In the genomic region with DNA sequence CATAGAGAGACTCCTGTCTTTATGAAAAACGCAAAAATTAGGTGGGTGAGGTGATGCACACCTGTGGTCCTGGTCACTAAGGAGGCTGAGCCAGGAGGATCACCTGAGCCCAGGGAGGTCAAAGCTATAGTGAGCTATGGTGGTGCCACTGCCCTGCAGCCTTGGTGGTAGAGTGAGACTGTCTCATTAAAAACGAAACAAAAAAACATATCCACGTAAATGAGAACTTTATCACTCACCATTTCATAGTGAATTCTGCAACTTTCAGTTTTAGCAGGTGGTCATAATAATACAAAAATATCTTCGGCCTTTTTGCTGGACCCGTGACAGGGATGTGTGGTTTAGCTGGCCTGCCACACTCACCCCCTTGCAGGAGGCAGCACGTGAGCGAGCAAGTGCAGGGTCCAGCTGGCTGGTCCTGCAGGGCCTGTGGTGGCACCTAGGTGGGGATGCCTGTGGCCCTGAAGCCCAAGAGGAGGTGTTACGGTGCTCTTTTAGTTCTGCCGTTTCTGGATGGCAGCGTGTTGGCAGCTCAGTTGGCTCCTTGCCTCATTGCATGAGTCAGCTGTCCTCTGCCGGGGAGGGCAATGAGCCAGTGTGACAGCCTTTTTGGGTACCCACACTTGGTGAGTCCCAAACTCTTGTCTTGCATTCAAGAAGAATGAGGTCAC, we compare ENCODE assay signal across 10 cellular contexts.
A peak's percentile ranks its signal among the peaks of the same experiment; 100 is the strongest.
DNase-seq lines count a peak whose midpoint lies in the region; ATAC-seq and TF ChIP-seq lines count a peak whose summit lies in the region.
"Had no signal": no experiment of that assay in that cellular context is flagged by ENCODE, and none has a peak within 500 bp of the region (broad histone marks: within the 10 kb centered on the region; RNA-seq: fewer than 3 reads in every experiment).

No MANE protein-coding gene starts in this region.

- no peaks in the 10 kb centered on the region for H3K36me3 Mint-ChIP-seq in activated naive CD8-positive, alpha-beta T cell treated with anti-CD3 and anti-CD28 coated beads, Interleukin-2, amount 10 ng/mL, durations not matched to agents 7 days and 5 days
- H3K36me3 Mint-ChIP-seq in activated naive CD8-positive, alpha-beta T cell treated with anti-CD3 and anti-CD28 coated beads for 36 hours: no peaks in the 10 kb centered on the region

- 43 to 64% methylated on average over 10 to 11 of the region's 11 CpGs for WGBS in upper lobe of left lung, 2 donors

- no peak for TF ChIP-seq POLR2A in upper lobe of left lung (IDR thresholded peaks at IDR 0.05)

- H3K27ac Mint-ChIP-seq in activated naive CD8-positive, alpha-beta T cell treated with anti-CD3 and anti-CD28 coated beads, Interleukin-2, amount 10 ng/mL, durations not matched to agents 7 days and 5 days: no peak overlapping the region
- no peak overlapping the region for H3K27ac Mint-ChIP-seq in activated naive CD8-positive, alpha-beta T cell treated with anti-CD3 and anti-CD28 coated beads for 36 hours
- H3K27ac Mint-ChIP-seq: stimulated activated naive CD8-positive, alpha-beta T cell treated with anti-CD3 and anti-CD28 coated beads, Interleukin-15, Interleukin-2, amounts not matched to agents 100 ng/mL and 50 ng/mL, for 24 hours had no signal

- no peaks in the 10 kb centered on the region for H3K27me3 Mint-ChIP-seq in activated naive CD8-positive, alpha-beta T cell treated with anti-CD3 and anti-CD28 coated beads, Interleukin-2, amount 10 ng/mL, durations not matched to agents 7 days and 5 days
- peaks cover 4% of the 10 kb centered on the region for H3K27me3 Mint-ChIP-seq in activated naive CD8-positive, alpha-beta T cell treated with anti-CD3 and anti-CD28 coated beads for 36 hours
- H3K27me3 Mint-ChIP-seq: stimulated activated naive CD8-positive, alpha-beta T cell treated with anti-CD3 and anti-CD28 coated beads, Interleukin-15, Interleukin-2, amounts not matched to agents 100 ng/mL and 50 ng/mL, for 24 hours had no signal

- peak overlapping the region; percentile 11 for H3K4me3 Mint-ChIP-seq in activated naive CD8-positive, alpha-beta T cell treated with anti-CD3 and anti-CD28 coated beads, Interleukin-2, amount 10 ng/mL, durations not matched to agents 7 days and 5 days
- no peak overlapping the region for H3K4me3 Mint-ChIP-seq in activated naive CD8-positive, alpha-beta T cell treated with anti-CD3 and anti-CD28 coated beads for 36 hours
- H3K4me3 Mint-ChIP-seq: stimulated activated naive CD8-positive, alpha-beta T cell treated with anti-CD3 and anti-CD28 coated beads, Interleukin-15, Interleukin-2, amounts not matched to agents 100 ng/mL and 50 ng/mL, for 24 hours had no signal

- peaks cover 2% of the 10 kb centered on the region for H3K4me1 Mint-ChIP-seq in activated naive CD8-positive, alpha-beta T cell treated with anti-CD3 and anti-CD28 coated beads, Interleukin-2, amount 10 ng/mL, durations not matched to agents 7 days and 5 days
- H3K4me1 Mint-ChIP-seq in activated naive CD8-positive, alpha-beta T cell treated with anti-CD3 and anti-CD28 coated beads for 36 hours: peaks cover 2% of the 10 kb centered on the region

- H3K27ac ChIP-seq in upper lobe of left lung: no peak overlapping the region
- H3K27ac ChIP-seq in ascending aorta: no peak overlapping the region
- H3K27ac ChIP-seq: parathyroid adenoma had no signal

- H3K4me3 ChIP-seq in upper lobe of left lung: no peak overlapping the region
- peak overlapping the region in 1 of 2 donors; percentile 44 for H3K4me3 ChIP-seq in ascending aorta

- POLR2A ChIA-PET in activated naive CD8-positive, alpha-beta T cell treated with anti-CD3 and anti-CD28 coated beads, Interleukin-2, amount 10 ng/mL, durations not matched to agents 7 days and 5 days (lab: Charles Lee): no interaction called here

- TF ChIP-seq CTCF in upper lobe of left lung (IDR thresholded peaks at IDR 0.05) (no peak), ascending aorta (IDR thresholded peaks at IDR 0.05) (no peak)

- intact Hi-C loops in left ventricle myocardium superior (cut with micrococcal nuclease) (no loop called here), ascending aorta (cut with DNase I) (no loop called here)

- H3K36me3 ChIP-seq in upper lobe of left lung: no peaks in the 10 kb centered on the region
- H3K36me3 ChIP-seq in ascending aorta: no peaks in the 10 kb centered on the region

- H3K4me1 ChIP-seq in upper lobe of left lung: no peaks in the 10 kb centered on the region
- H3K4me1 ChIP-seq in ascending aorta: no peaks in the 10 kb centered on the region
- H3K4me1 ChIP-seq: parathyroid adenoma had no signal

- H3K9me3 ChIP-seq in upper lobe of left lung (no peaks in the 10 kb centered on the region), ascending aorta (no peaks in the 10 kb centered on the region)

- TF ChIP-seq EP300 in upper lobe of left lung (IDR thresholded peaks at IDR 0.05): no peak

- no peaks in the 10 kb centered on the region for H3K27me3 ChIP-seq in upper lobe of left lung
- no peaks in the 10 kb centered on the region for H3K27me3 ChIP-seq in ascending aorta

- peaks cover 2% of the 10 kb centered on the region for H3K9me3 Mint-ChIP-seq in activated naive CD8-positive, alpha-beta T cell treated with anti-CD3 and anti-CD28 coated beads, Interleukin-2, amount 10 ng/mL, durations not matched to agents 7 days and 5 days
- H3K9me3 Mint-ChIP-seq in activated naive CD8-positive, alpha-beta T cell treated with anti-CD3 and anti-CD28 coated beads for 36 hours: no peaks in the 10 kb centered on the region
- H3K9me3 Mint-ChIP-seq: stimulated activated naive CD8-positive, alpha-beta T cell treated with anti-CD3 and anti-CD28 coated beads, Interleukin-15, Interleukin-2, amounts not matched to agents 100 ng/mL and 50 ng/mL, for 24 hours had no signal

- ATAC-seq in activated naive CD8-positive, alpha-beta T cell treated with anti-CD3 and anti-CD28 coated beads, Interleukin-2, amount 10 ng/mL, durations not matched to agents 7 days and 5 days (ENCODE audit: low read depth): no peak
- ATAC-seq in left ventricle myocardium superior (peak; percentile 93), upper lobe of left lung (ENCODE audit: low FRiP score in 2 of 2) (peak in 1 of 2 donors; percentile 12)

- DNase-seq in activated naive CD8-positive, alpha-beta T cell treated with anti-CD3 and anti-CD28 coated beads, Interleukin-2, amount 10 ng/mL, durations not matched to agents 7 days and 5 days: no peak
- DNase-seq in activated naive CD8-positive, alpha-beta T cell treated with anti-CD3 and anti-CD28 coated beads for 36 hours: no peak
- DNase-seq in SHP77 (lab: John Stamatoyannopoulos, UW) (peak; percentile 31 to 79), left ventricle myocardium superior (peak; percentile 56), upper lobe of left lung (peak; percentile 10 to 30), ascending aorta (ENCODE audit: low spot score in 2 of 2) (no peak), NCI-H1436 (lab: John Stamatoyannopoulos, UW) (no peak), D341Med (ENCODE audit: low spot score) (no peak)

Comparison
In these comparisons a context has a peak if more than half of its experiments do, and no peak if none do; other contexts are left out.
1. DNase-seq: peak in SHP77 (2 of 2), left ventricle myocardium superior (single experiment) and upper lobe of left lung (2 of 2); none in activated naive CD8-positive, alpha-beta T cell treated with anti-CD3 and anti-CD28 coated beads, Interleukin-2, amount 10 ng/mL, durations not matched to agents 7 days and 5 days (single experiment), activated naive CD8-positive, alpha-beta T cell treated with anti-CD3 and anti-CD28 coated beads for 36 hours (single experiment), ascending aorta (0 of 2), NCI-H1436 (single experiment) and D341Med (single experiment).